In genomic region chr1:33175865-33176264, GRCh38 we compare ENCODE assay signal across 26 cellular contexts. TPM values are rescaled to one million over a fixed set of nuclear protein-coding genes. Genes with fewer than 3 reads are reported as not detected.
DNase-seq lines count a peak whose midpoint lies in the region; ATAC-seq and TF ChIP-seq lines count a peak whose summit lies in the region.
"Had no signal": no experiment of that assay in that cellular context is flagged by ENCODE, and none has a peak within 500 bp of the region (broad histone marks: within the 10 kb centered on the region; RNA-seq: fewer than 3 reads in every experiment).

No MANE protein-coding gene starts in this region.

- H3K36me3 ChIP-seq in gastrocnemius medialis: no peaks in the 10 kb centered on the region
- H3K36me3 ChIP-seq: ascending aorta, right atrium auricular region, upper lobe of right lung had no signal

- H3K27ac ChIP-seq in dorsolateral prefrontal cortex (peak overlapping the region in 58 of 59 donors; percentile 2 to 92 (median 78)), gastrocnemius medialis (peak overlapping the region; percentile 82 to 87 (median 86))
- H3K27ac ChIP-seq: ascending aorta, parathyroid adenoma, right atrium auricular region, upper lobe of right lung had no signal

- H3K4me1 ChIP-seq in gastrocnemius medialis: peaks cover 16 to 37% of the 10 kb centered on the region in 2 donors
- H3K4me1 ChIP-seq: parathyroid adenoma had no signal

- peak overlapping the region; percentile 30 to 33 for H3K27ac Mint-ChIP-seq in activated naive CD4-positive, alpha-beta T cell treated with anti-CD3 and anti-CD28 coated beads, Interleukin-2, amount 50 U/mL, for 72 hours
- no peak overlapping the region for H3K27ac Mint-ChIP-seq in activated naive CD4-positive, alpha-beta T cell treated with anti-CD3 and anti-CD28 coated beads for 36 hours
- H3K27ac Mint-ChIP-seq: activated CD8-positive, alpha-beta T cell treated with anti-CD3 and anti-CD28 coated beads for 36 hours; activated naive CD8-positive, alpha-beta T cell; activated T-helper 1 cell treated with anti-CD3 and anti-CD28 coated beads, Interleukin-12 subunit alpha, Interleukin-12 subunit beta, Interleukin-2, Interleukin-4 antibody, amounts not matched to agents 30 ng/mL and 10 ng/mL and 1 ng/mL, durations not matched to agents 14 hours and 24 hours and 36 hours; CD14-positive monocyte; immature natural killer cell had no signal

- H3K9me3 Mint-ChIP-seq in activated naive CD4-positive, alpha-beta T cell treated with anti-CD3 and anti-CD28 coated beads, Interleukin-2, amount 50 U/mL, for 72 hours: no peaks in the 10 kb centered on the region
- H3K9me3 Mint-ChIP-seq in activated naive CD4-positive, alpha-beta T cell treated with anti-CD3 and anti-CD28 coated beads for 36 hours: no peaks in the 10 kb centered on the region
- H3K9me3 Mint-ChIP-seq: activated CD8-positive, alpha-beta T cell treated with anti-CD3 and anti-CD28 coated beads for 36 hours; activated T-helper 1 cell treated with anti-CD3 and anti-CD28 coated beads, Interleukin-12 subunit alpha, Interleukin-12 subunit beta, Interleukin-2, Interleukin-4 antibody, amounts not matched to agents 30 ng/mL and 10 ng/mL and 1 ng/mL, durations not matched to agents 14 hours and 24 hours and 36 hours; IgD-negative memory B cell; immature natural killer cell had no signal

- no peaks in the 10 kb centered on the region for H3K9me3 ChIP-seq in gastrocnemius medialis
- H3K9me3 ChIP-seq: ascending aorta, right atrium auricular region, upper lobe of right lung had no signal

- no peaks in the 10 kb centered on the region for H3K27me3 Mint-ChIP-seq in activated naive CD4-positive, alpha-beta T cell treated with anti-CD3 and anti-CD28 coated beads for 36 hours (ENCODE audit: low read depth)
- H3K27me3 Mint-ChIP-seq: activated CD8-positive, alpha-beta T cell treated with anti-CD3 and anti-CD28 coated beads for 36 hours; activated naive CD8-positive, alpha-beta T cell; IgD-negative memory B cell had no signal

- no peak for TF ChIP-seq POLR2A in gastrocnemius medialis (IDR thresholded peaks at IDR 0.05)

- in situ Hi-C loops in gastrocnemius medialis (cut with MboI; ENCODE audit: low sequenced_read_pairs in 4 of 4): no loop called here

- peaks cover 4% of the 10 kb centered on the region for H3K4me1 Mint-ChIP-seq in activated naive CD4-positive, alpha-beta T cell treated with anti-CD3 and anti-CD28 coated beads for 36 hours (ENCODE audit: low read depth)

- H3K36me3 Mint-ChIP-seq in activated naive CD4-positive, alpha-beta T cell treated with anti-CD3 and anti-CD28 coated beads, Interleukin-2, amount 50 U/mL, for 72 hours: no peaks in the 10 kb centered on the region
- H3K36me3 Mint-ChIP-seq in activated naive CD4-positive, alpha-beta T cell treated with anti-CD3 and anti-CD28 coated beads for 36 hours (ENCODE audit: low read depth): no peaks in the 10 kb centered on the region

- H3K27me3 ChIP-seq in dorsolateral prefrontal cortex (no peaks in the 10 kb centered on the region), gastrocnemius medialis (no peaks in the 10 kb centered on the region)
- H3K27me3 ChIP-seq: ascending aorta, right atrium auricular region, upper lobe of right lung had no signal

- ATAC-seq in activated naive CD4-positive, alpha-beta T cell treated with anti-CD3 and anti-CD28 coated beads, Interleukin-2, amount 50 U/mL, for 72 hours: no peak
- peak; percentile 14 to 16 for ATAC-seq in gastrocnemius medialis
- no peak for ATAC-seq in HG02884 (IDR thresholded peaks at IDR 0.05; ENCODE audit: unreplicated experiment)
- ATAC-seq: activated CD8-positive, alpha-beta T cell treated with anti-CD3 and anti-CD28 coated beads for 36 hours; left colon; upper lobe of right lung had no signal

- DNase-seq in activated naive CD4-positive, alpha-beta T cell treated with anti-CD3 and anti-CD28 coated beads, Interleukin-2, amount 50 U/mL, for 72 hours (ENCODE audit: low spot score in 2 of 2): no peak
- no peak for DNase-seq in activated naive CD4-positive, alpha-beta T cell treated with anti-CD3 and anti-CD28 coated beads for 36 hours
- DNase-seq in dorsolateral prefrontal cortex (peak in 1 of 10 donors; percentile 48), gastrocnemius medialis (peak in 1 of 2 donors; percentile 33), iPS-NIHi11 (ENCODE audit: low spot score) (no peak), RKO (ENCODE audit: low spot score) (no peak), ureter (ENCODE audit: low spot score) (no peak)
- DNase-seq: activated CD8-positive, alpha-beta memory T cell treated with anti-CD3 and anti-CD28 coated beads, Interleukin-2, amount 50 U/mL, for 48 hours; activated CD8-positive, alpha-beta T cell treated with anti-CD3 and anti-CD28 coated beads for 36 hours; DMS79 treated with DMSO at 0.1 percent for 48 hours; GF-D8; immature natural killer cell; left colon; NCI-H1048; NCI-H774; stimulated activated CD4-positive, alpha-beta T cell treated with anti-CD3 and anti-CD28 coated beads, Interleukin-4, amount 100 ng/mL, for 24 hours; T-helper 9 cell; upper lobe of right lung had no signal

- H3K4me3 ChIP-seq in dorsolateral prefrontal cortex (peak overlapping the region in 1 of 59 donors; percentile 21), gastrocnemius medialis (peak overlapping the region in 1 of 4 donors; percentile 10)
- H3K4me3 ChIP-seq: ascending aorta, right atrium auricular region, upper lobe of right lung had no signal

- H3K4me3 Mint-ChIP-seq in activated naive CD4-positive, alpha-beta T cell treated with anti-CD3 and anti-CD28 coated beads for 36 hours: no peak overlapping the region
- H3K4me3 Mint-ChIP-seq: activated CD8-positive, alpha-beta T cell treated with anti-CD3 and anti-CD28 coated beads for 36 hours; activated naive CD8-positive, alpha-beta T cell; activated T-helper 1 cell treated with anti-CD3 and anti-CD28 coated beads, Interleukin-12 subunit alpha, Interleukin-12 subunit beta, Interleukin-2, Interleukin-4 antibody, amounts not matched to agents 30 ng/mL and 10 ng/mL and 1 ng/mL, durations not matched to agents 14 hours and 24 hours and 36 hours; CD14-positive monocyte; IgD-negative memory B cell; immature natural killer cell had no signal

- CTCF ChIA-PET in activated naive CD4-positive, alpha-beta T cell treated with anti-CD3 and anti-CD28 coated beads for 36 hours (lab: Charles Lee): no interaction called here

- TF ChIP-seq CTCF in dorsolateral prefrontal cortex (IDR thresholded peaks at IDR 0.05 in 54 of 56, conservative IDR thresholded peaks at IDR 0.05 in 2 of 56; ENCODE audit: low read depth in 1 of 56, partially characterized antibody in 56 of 56) (no peak), gastrocnemius medialis (IDR thresholded peaks at IDR 0.05 in 4 of 5, conservative IDR thresholded peaks at IDR 0.05 in 1 of 5) (no peak)

- intact Hi-C loops in activated naive CD4-positive, alpha-beta T cell treated with anti-CD3 and anti-CD28 coated beads for 36 hours (cut with micrococcal nuclease): no loop called here
- intact Hi-C loops in dorsolateral prefrontal cortex (cut with DNase I) (loop anchor here in 1 of 2 donors (5.0 kb wide), 1 partner anchor 34 kb away; no protein-coding TSS in a partner anchor), gastrocnemius medialis (cut with DNase I; ENCODE audit: low total_unique reads) (no loop called here)

RNA-seq across cellular contexts. Expression of gene TRIM62, which starts 6.0 kb away (rescaled TPM):
- total RNA-seq in activated naive CD4-positive, alpha-beta T cell treated with anti-CD3 and anti-CD28 coated beads, Interleukin-2, amount 50 U/mL, for 72 hours: 1 to 10 TPM; 5.3 to 5.4 TPM
- 1 to 10 TPM; 1.5 TPM for total RNA-seq in activated naive CD4-positive, alpha-beta T cell treated with anti-CD3 and anti-CD28 coated beads for 36 hours
- total RNA-seq in dorsolateral prefrontal cortex (10 to 100 TPM in 104 of 120 experiments, 1 to 10 TPM in 16; 6.7 to 37.6 (median 13.9) TPM), gastrocnemius medialis (10 to 100 TPM in 1 of 4 donors, 1 to 10 TPM in 3; 3.3 to 10.8 (median 7.4) TPM), ureter (16.1 TPM)

Comparison
In these comparisons a context has a peak if more than half of its experiments do, and no peak if none do; other contexts are left out.
1. ATAC-seq: peak in gastrocnemius medialis (2 of 2); none in activated naive CD4-positive, alpha-beta T cell treated with anti-CD3 and anti-CD28 coated beads, Interleukin-2, amount 50 U/mL, for 72 hours (0 of 2) and HG02884 (single experiment).